In genomic region chr1:201128476-201128875, GRCh38 we compare ENCODE assay signal across 1 cellular context.
TF ChIP-seq lines count a peak whose summit lies in the region.

No MANE protein-coding gene starts in this region.

TF ChIP-seq in WTC11, 78 proteins besides CTCF, POLR2A, EP300 and RAD21 (continued from another document):
- TF ChIP-seq ZNF281 (CRISPR knock-in tag; IDR thresholded peaks at IDR 0.05) (no peak), NR2C2 (CRISPR knock-in tag; IDR thresholded peaks at IDR 0.05) (no peak), NFE2L1 (CRISPR knock-in tag; IDR thresholded peaks at IDR 0.05) (no peak), ZNF121 (CRISPR knock-in tag; IDR thresholded peaks at IDR 0.05) (no peak), USF2 (CRISPR knock-in tag; IDR thresholded peaks at IDR 0.05) (no peak), E2F5 (CRISPR knock-in tag; IDR thresholded peaks at IDR 0.05) (no peak), GABPB1 (CRISPR knock-in tag; IDR thresholded peaks at IDR 0.05) (no peak)
TF ChIP-seq in WTC11: peak in this region for 0.
